Comparison of ENCODE assay signal across 19 cellular contexts in genomic region chr18:68738572-68738971, GRCh38. TPM values are rescaled to one million over a fixed set of nuclear protein-coding genes. Genes with fewer than 3 reads are reported as not detected.
DNase-seq lines count a peak whose midpoint lies in the region; ATAC-seq and TF ChIP-seq lines count a peak whose summit lies in the region.
"Had no signal": no experiment of that assay in that cellular context is flagged by ENCODE, and none has a peak within 500 bp of the region (broad histone marks: within the 10 kb centered on the region; RNA-seq: fewer than 3 reads in every experiment).

No MANE protein-coding gene starts in this region.

- H3K4me1 ChIP-seq in osteoblast (ENCODE audit: insufficient read depth, low read length), result peaks cover 17% of the 10 kb centered on the region
- H3K4me1 ChIP-seq in heart left ventricle, result peaks cover 0 to 6% (median 0%) of the 10 kb centered on the region in 12 donors
- H3K4me1 ChIP-seq: Caco-2 had no signal

- H3K27ac Mint-ChIP-seq in HFFc6, result no peak overlapping the region
- H3K27ac Mint-ChIP-seq: CD4-positive, alpha-beta T cell had no signal

- no peak for TF ChIP-seq POLR2A in heart left ventricle (IDR thresholded peaks at IDR 0.05)

- H3K36me3 Mint-ChIP-seq in HFFc6 (ENCODE audit: low read depth), result no peaks in the 10 kb centered on the region

- TF ChIP-seq CTCF in osteoblast (IDR thresholded peaks at IDR 0.05; ENCODE audit: extremely low read depth, low read depth, low read length), result no peak
- no peak for TF ChIP-seq CTCF in heart left ventricle (IDR thresholded peaks at IDR 0.05)
- TF ChIP-seq CTCF in HFFc6 (IDR thresholded peaks at IDR 0.05), result no peak

- H3K27ac ChIP-seq in osteoblast (ENCODE audit: low read depth, low read length) (no peak overlapping the region), heart left ventricle (no peak overlapping the region)
- H3K27ac ChIP-seq: C4-2B had no signal

- DNase-seq in amniotic epithelial cell (ENCODE audit: low read depth) (peak; percentile 69), inferior parietal cortex (ENCODE audit: extremely low spot score) (peak; percentile 41), osteoblast (ENCODE audit: insufficient read length, low spot score, missing footprints) (peak; percentile 27), heart left ventricle (no peak), HFFc6 (no peak)
- DNase-seq in activated CD4-positive, alpha-beta T cell treated with anti-CD3 and anti-CD28 coated beads for 1 hour, result no peak
- DNase-seq: ACHN; Caco-2; CD4-positive, alpha-beta T cell; DMS153; DMS79 treated with DMSO at 0.1 percent for 48 hours; GF-D8; GOT3; H7 had no signal

- H3K4me3 Mint-ChIP-seq in HFFc6, result no peak overlapping the region
- H3K4me3 Mint-ChIP-seq: CD4-positive, alpha-beta T cell; IgD-negative memory B cell had no signal

- H3K27me3 Mint-ChIP-seq in HFFc6 (ENCODE audit: insufficient read depth), result no peaks in the 10 kb centered on the region; the same call in 1 of the 2 replicates
- H3K27me3 Mint-ChIP-seq: CD4-positive, alpha-beta T cell; IgD-negative memory B cell had no signal

- H3K36me3 ChIP-seq in osteoblast (ENCODE audit: insufficient read depth, low read length) (no peaks in the 10 kb centered on the region), heart left ventricle (no peaks in the 10 kb centered on the region)

- no peaks in the 10 kb centered on the region for H4K20me1 ChIP-seq in osteoblast (ENCODE audit: insufficient read depth, low read length)

- no peak overlapping the region for H2AFZ ChIP-seq in osteoblast (ENCODE audit: low read length)

- peaks cover 44% of the 10 kb centered on the region for H3K4me1 Mint-ChIP-seq in HFFc6 (ENCODE audit: low read depth)

- no peak overlapping the region for H3K4me2 ChIP-seq in osteoblast (ENCODE audit: insufficient read depth, low read length)

- H3K9me3 Mint-ChIP-seq in HFFc6, result no peaks in the 10 kb centered on the region
- H3K9me3 Mint-ChIP-seq: CD4-positive, alpha-beta T cell; IgD-negative memory B cell had no signal

- H3K4me3 ChIP-seq in osteoblast (ENCODE audit: insufficient read depth, low read length) (no peak overlapping the region), heart left ventricle (no peak overlapping the region)

- intact Hi-C loops in heart left ventricle (cut with DNase I), result loop anchor here in 2 of 10 donors (5.0 to 10.0 kb wide), 2 partner anchors 1521 to 1524 kb away; no protein-coding TSS in a partner anchor

- H3K79me2 ChIP-seq in osteoblast (ENCODE audit: insufficient read depth, low read length), result no peaks in the 10 kb centered on the region

- no peaks in the 10 kb centered on the region for H3K9me3 ChIP-seq in osteoblast (ENCODE audit: low read depth, low read length)
- H3K9me3 ChIP-seq in heart left ventricle, result no peaks in the 10 kb centered on the region
- H3K9me3 ChIP-seq: Caco-2 had no signal

- ATAC-seq in heart left ventricle, result no peak
- ATAC-seq in GM19328 (IDR thresholded peaks at IDR 0.05; ENCODE audit: unreplicated experiment), result no peak
- ATAC-seq: HCT116, HepG2 had no signal

- 96 to 99% (median 97%) methylated on average over 5 of the region's 5 CpGs for WGBS in heart left ventricle, 4 donors

- no peaks in the 10 kb centered on the region for H3K27me3 ChIP-seq in osteoblast (ENCODE audit: insufficient read depth, low read length)
- no peaks in the 10 kb centered on the region for H3K27me3 ChIP-seq in heart left ventricle

RNA-seq across cellular contexts. Expression of gene TMX3, which starts 23.7 kb away (rescaled TPM):
- total RNA-seq in osteoblast, result 81.6 and 94.5 TPM in 2 replicates
- total RNA-seq in heart left ventricle, result 10 to 100 TPM; 20.0 to 39.0 (median 31.7) TPM
- polyA plus RNA-seq in heart left ventricle, result 10 to 100 TPM; 13.0 to 25.3 TPM
- 10 to 100 TPM; 61.1 to 77.1 (median 71.4) TPM for total RNA-seq in HFFc6 (2021; fragmentation: NEBNext Ultra II Directional; extraction: Animal tissue kit (Norgen Biotek cat#: 25700))

RNA-seq across cellular contexts. Expression of gene CCDC102B, which starts 59.3 kb away (rescaled TPM):
- total RNA-seq in osteoblast, result 8.8 and 9.4 TPM in 2 replicates
- 10 to 100 TPM in 1 of 9 donors, 1 to 10 TPM in 8; 4.0 to 16.1 (median 6.0) TPM for total RNA-seq in heart left ventricle
- polyA plus RNA-seq in heart left ventricle, result 1 to 10 TPM; 3.0 to 3.1 TPM
- 1 to 10 TPM; 1.2 to 3.5 (median 2.5) TPM for total RNA-seq in HFFc6 (2021; fragmentation: NEBNext Ultra II Directional; extraction: Animal tissue kit (Norgen Biotek cat#: 25700))

Comparison
In these comparisons a context has a peak if more than half of its experiments do, and no peak if none do; other contexts are left out.
1. DNase-seq: peak in amniotic epithelial cell (single experiment), inferior parietal cortex (single experiment) and osteoblast (single experiment); none in activated CD4-positive, alpha-beta T cell treated with anti-CD3 and anti-CD28 coated beads for 1 hour (single experiment), heart left ventricle (0 of 5) and HFFc6 (single experiment).